ENCODE assay signal across 1 cellular context in genomic region chr11:31815743-31816466, GRCh38.
TF ChIP-seq lines count a peak whose summit lies in the region.

No MANE protein-coding gene starts in this region.

TF ChIP-seq in K562, 482 proteins besides CTCF, POLR2A, EP300 and RAD21 (continues in another document):
- peak; percentile 42; the same call in 1 of the 2 replicates for TF ChIP-seq TFAP4 (CRISPR knock-in tag; IDR thresholded peaks at IDR 0.05; ENCODE audit: borderline replicate concordance)
- TF ChIP-seq RNF2 (IDR thresholded peaks at IDR 0.05), result peak; percentile 24; the same call in 1 of the 2 replicates
- peak; percentile 30; the same call in 1 of the 2 replicates for TF ChIP-seq BHLHE40 (IDR thresholded peaks at IDR 0.05; ENCODE audit: low read length)
- no peak for TF ChIP-seq ZBTB1 (CRISPR knock-in tag; IDR thresholded peaks at IDR 0.05; ENCODE audit: borderline replicate concordance, low read depth)
- TF ChIP-seq, protein P1, sequence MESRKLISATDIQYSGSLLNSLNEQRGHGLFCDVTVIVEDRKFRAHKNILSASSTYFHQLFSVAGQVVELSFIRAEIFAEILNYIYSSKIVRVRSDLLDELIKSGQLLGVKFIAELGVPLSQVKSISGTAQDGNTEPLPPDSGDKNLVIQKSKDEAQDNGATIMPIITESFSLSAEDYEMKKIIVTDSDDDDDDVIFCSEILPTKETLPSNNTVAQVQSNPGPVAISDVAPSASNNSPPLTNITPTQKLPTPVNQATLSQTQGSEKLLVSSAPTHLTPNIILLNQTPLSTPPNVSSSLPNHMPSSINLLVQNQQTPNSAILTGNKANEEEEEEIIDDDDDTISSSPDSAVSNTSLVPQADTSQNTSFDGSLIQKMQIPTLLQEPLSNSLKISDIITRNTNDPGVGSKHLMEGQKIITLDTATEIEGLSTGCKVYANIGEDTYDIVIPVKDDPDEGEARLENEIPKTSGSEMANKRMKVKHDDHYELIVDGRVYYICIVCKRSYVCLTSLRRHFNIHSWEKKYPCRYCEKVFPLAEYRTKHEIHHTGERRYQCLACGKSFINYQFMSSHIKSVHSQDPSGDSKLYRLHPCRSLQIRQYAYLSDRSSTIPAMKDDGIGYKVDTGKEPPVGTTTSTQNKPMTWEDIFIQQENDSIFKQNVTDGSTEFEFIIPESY (CRISPR knock-in tag; IDR thresholded peaks at IDR 0.05), result 0 out of 2 replicates have a peak, but pooled peaks have one; percentile 30
- TF ChIP-seq, protein P2, sequence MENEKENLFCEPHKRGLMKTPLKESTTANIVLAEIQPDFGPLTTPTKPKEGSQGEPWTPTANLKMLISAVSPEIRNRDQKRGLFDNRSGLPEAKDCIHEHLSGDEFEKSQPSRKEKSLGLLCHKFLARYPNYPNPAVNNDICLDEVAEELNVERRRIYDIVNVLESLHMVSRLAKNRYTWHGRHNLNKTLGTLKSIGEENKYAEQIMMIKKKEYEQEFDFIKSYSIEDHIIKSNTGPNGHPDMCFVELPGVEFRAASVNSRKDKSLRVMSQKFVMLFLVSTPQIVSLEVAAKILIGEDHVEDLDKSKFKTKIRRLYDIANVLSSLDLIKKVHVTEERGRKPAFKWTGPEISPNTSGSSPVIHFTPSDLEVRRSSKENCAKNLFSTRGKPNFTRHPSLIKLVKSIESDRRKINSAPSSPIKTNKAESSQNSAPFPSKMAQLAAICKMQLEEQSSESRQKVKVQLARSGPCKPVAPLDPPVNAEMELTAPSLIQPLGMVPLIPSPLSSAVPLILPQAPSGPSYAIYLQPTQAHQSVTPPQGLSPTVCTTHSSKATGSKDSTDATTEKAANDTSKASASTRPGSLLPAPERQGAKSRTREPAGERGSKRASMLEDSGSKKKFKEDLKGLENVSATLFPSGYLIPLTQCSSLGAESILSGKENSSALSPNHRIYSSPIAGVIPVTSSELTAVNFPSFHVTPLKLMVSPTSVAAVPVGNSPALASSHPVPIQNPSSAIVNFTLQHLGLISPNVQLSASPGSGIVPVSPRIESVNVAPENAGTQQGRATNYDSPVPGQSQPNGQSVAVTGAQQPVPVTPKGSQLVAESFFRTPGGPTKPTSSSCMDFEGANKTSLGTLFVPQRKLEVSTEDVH (IDR thresholded peaks at IDR 0.05; ENCODE audit: low read depth, partially characterized antibody), result peak; percentile 60
- TF ChIP-seq CTCFL (IDR thresholded peaks at IDR 0.05; ENCODE audit: borderline replicate concordance, insufficient read depth, low read depth, low read length, poor library complexity, severe bottlenecking), result peak; percentile 83
- TF ChIP-seq ATF1 (CRISPR knock-in tag; IDR thresholded peaks at IDR 0.05), result no peak
- TF ChIP-seq ATF1 (tag; IDR thresholded peaks at IDR 0.05), result no peak
- TF ChIP-seq RBBP5 (IDR thresholded peaks at IDR 0.05; ENCODE audit: borderline replicate concordance, insufficient read depth, low read length, poor library complexity, severe bottlenecking), result peak; percentile 16
- peak; percentile 74 for TF ChIP-seq RBFOX2 (IDR thresholded peaks at IDR 0.05; ENCODE audit: low read depth, low read length)
- no peak for TF ChIP-seq MEF2A (IDR thresholded peaks at IDR 0.05; ENCODE audit: control insufficient read depth, low read depth, low read length)
- peak; percentile 70 for TF ChIP-seq KDM5B (IDR thresholded peaks at IDR 0.05; ENCODE audit: insufficient replicate concordance, low read depth, low read length)
- TF ChIP-seq NR3C1 (CRISPR knock-in tag; IDR thresholded peaks at IDR 0.05), result peak; percentile 80; the same call in 1 of the 2 replicates
- no peak for TF ChIP-seq ETS2 (tag; IDR thresholded peaks at IDR 0.05; ENCODE audit: borderline replicate concordance, poor library complexity, severe bottlenecking)
- peak; percentile 41; the same call in 1 of the 2 replicates for TF ChIP-seq CBX1 (IDR thresholded peaks at IDR 0.05; ENCODE audit: low read depth)
- TF ChIP-seq, protein P3, sequence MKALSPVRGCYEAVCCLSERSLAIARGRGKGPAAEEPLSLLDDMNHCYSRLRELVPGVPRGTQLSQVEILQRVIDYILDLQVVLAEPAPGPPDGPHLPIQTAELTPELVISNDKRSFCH (CRISPR knock-in tag; IDR thresholded peaks at IDR 0.05), result no peak
- TF ChIP-seq, protein P3 (tag; IDR thresholded peaks at IDR 0.05), result 0 out of 2 replicates have a peak, but pooled peaks have one; percentile 46
- TF ChIP-seq JUND (IDR thresholded peaks at IDR 0.05; ENCODE audit: borderline replicate concordance, low read depth, low read length), result peak; percentile 9; the same call in 1 of the 2 replicates
- no peak for TF ChIP-seq JUND (tag; IDR thresholded peaks at IDR 0.05; ENCODE audit: borderline replicate concordance, low read depth, low read length)
- TF ChIP-seq JUN (IDR thresholded peaks at IDR 0.05; ENCODE audit: borderline replicate concordance, low read depth, low read length), result no peak
- 0 out of 2 replicates have a peak, but pooled peaks have one; percentile 7 for TF ChIP-seq JUN (CRISPR knock-in tag; IDR thresholded peaks at IDR 0.05; ENCODE audit: borderline replicate concordance)
- TF ChIP-seq SMAD4 (CRISPR knock-in tag; conservative IDR thresholded peaks at IDR 0.05), result peak; percentile 54; the same call in 1 of the 2 replicates
- no peak for TF ChIP-seq HNRNPK (IDR thresholded peaks at IDR 0.05; ENCODE audit: low read depth, low read length, poor library complexity, severe bottlenecking)
- no peak for TF ChIP-seq GTF2E2 (tag; IDR thresholded peaks at IDR 0.05)
- TF ChIP-seq L3MBTL2 (IDR thresholded peaks at IDR 0.05), result peak; percentile 92
- peak; percentile 42 for TF ChIP-seq SP2 (IDR thresholded peaks at IDR 0.05; ENCODE audit: extremely low read depth, low read depth, low read length, poor library complexity, severe bottlenecking)
- TF ChIP-seq E2F6 (IDR thresholded peaks at IDR 0.05; ENCODE audit: borderline replicate concordance in 1 of 2, extremely low read depth in 1 of 2, insufficient read depth in 1 of 2, insufficient read length in 1 of 2, low read depth in 1 of 2, low read length in 1 of 2, poor library complexity in 1 of 2, severe bottlenecking in 1 of 2), result peak; percentile 84 to 98
- TF ChIP-seq ZBTB2 (IDR thresholded peaks at IDR 0.05), result no peak
- peak; percentile 71 for TF ChIP-seq CXXC5 (CRISPR knock-in tag; IDR thresholded peaks at IDR 0.05)
- TF ChIP-seq ZFP30 (CRISPR knock-in tag; IDR thresholded peaks at IDR 0.05; ENCODE audit: borderline replicate concordance), result no peak
- peak; percentile 59; the same call in 1 of the 2 replicates for TF ChIP-seq ZFX (CRISPR knock-in tag; IDR thresholded peaks at IDR 0.05)
- no peak for TF ChIP-seq ZBTB8A (IDR thresholded peaks at IDR 0.05; ENCODE audit: partially characterized antibody)
- peak; percentile 29; the same call in 1 of the 2 replicates for TF ChIP-seq HCFC1 (IDR thresholded peaks at IDR 0.05; ENCODE audit: low read depth, low read length)
- 0 out of 2 replicates have a peak, but pooled peaks have one; percentile 34 for TF ChIP-seq MYC (IDR thresholded peaks at IDR 0.05; ENCODE audit: low read depth, low read length)
- TF ChIP-seq MYC (CRISPR knock-in tag; IDR thresholded peaks at IDR 0.05; ENCODE audit: borderline replicate concordance, low read depth), result no peak
